ENCODE assay signal across 8 cellular contexts in the genomic region with DNA sequence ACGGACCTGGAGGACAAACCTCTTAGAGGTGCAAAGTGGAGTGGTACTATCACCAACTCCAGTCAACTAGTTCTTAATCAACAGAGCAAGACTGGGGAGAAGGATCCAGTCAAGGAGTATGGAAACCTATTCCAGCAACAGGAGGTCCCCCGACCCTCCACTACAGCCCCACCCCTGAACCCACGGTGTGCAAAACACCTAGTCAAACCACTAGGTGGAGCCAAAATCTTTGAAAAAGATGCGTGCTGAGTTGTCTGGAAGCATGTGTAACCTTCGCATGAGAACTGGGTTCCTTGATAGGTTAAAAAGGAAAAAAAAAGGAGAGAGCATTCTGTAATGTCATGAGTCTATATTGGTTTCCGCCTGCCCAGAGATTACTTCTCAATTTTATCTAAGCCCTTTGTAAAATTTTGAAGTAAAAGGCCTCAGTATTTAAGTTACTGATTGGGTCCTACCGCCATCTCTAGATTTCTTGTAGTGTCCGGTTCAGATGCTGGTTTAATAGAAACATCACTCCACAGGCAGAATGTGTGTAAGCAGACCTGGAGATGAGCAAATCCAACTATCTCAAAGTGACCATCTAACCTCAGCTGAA.
DNase-seq lines count a peak whose midpoint lies in the region; ATAC-seq and TF ChIP-seq lines count a peak whose summit lies in the region.

No MANE protein-coding gene starts in this region.

- peak; percentile 25 for DNase-seq in NCI-H1436 (lab: John Stamatoyannopoulos, UW)
- DNase-seq in NCI-H1436 treated with DMSO at 0.1 percent for 48 hours (lab: John Stamatoyannopoulos, UW): no peak
- DNase-seq in SK-MEL-5 (ENCODE audit: low read depth, low spot score): peak; percentile 89
- peak; percentile 22 to 28 for DNase-seq in fibroblast of lung (ENCODE audit: low read depth in 2 of 2)
- no peak for DNase-seq in sciatic nerve (ENCODE audit: low spot score)
- no peak for DNase-seq in T-helper 2 cell treated with Interferon-gamma antibody and Interleukin-4, amounts not matched to agents 5 μg/mL and 100 μg/mL, for 36 hours (ENCODE audit: low spot score)

- H3K27me3 ChIP-seq in KMS-11 (ENCODE audit: insufficient read depth, low read depth) (no peaks in the 10 kb centered on the region), fibroblast of lung (ENCODE audit: control insufficient read depth, insufficient read depth, low read length) (no peaks in the 10 kb centered on the region)

- no peak overlapping the region for H3K27ac ChIP-seq in KMS-11
- no peak overlapping the region for H3K27ac ChIP-seq in fibroblast of lung (ENCODE audit: insufficient read depth, low read length)

- no peak overlapping the region for H3K4me2 ChIP-seq in KMS-11
- no peak overlapping the region for H3K4me2 ChIP-seq in fibroblast of lung (ENCODE audit: extremely low read depth, insufficient read depth, low read length)

- H3K4me1 ChIP-seq in KMS-11 (ENCODE audit: low read depth, poor library complexity, severe bottlenecking) (no peaks in the 10 kb centered on the region), fibroblast of lung (ENCODE audit: control insufficient read depth, extremely low read depth, insufficient read depth, low read length) (peaks cover 2% of the 10 kb centered on the region)

- H4K20me1 ChIP-seq in KMS-11 (ENCODE audit: insufficient read depth) (no peaks in the 10 kb centered on the region), fibroblast of lung (ENCODE audit: control insufficient read depth, extremely low read depth, insufficient read depth, low read length) (no peaks in the 10 kb centered on the region)

- H3K9ac ChIP-seq in KMS-11 (no peak overlapping the region), fibroblast of lung (ENCODE audit: insufficient read depth, low read length) (no peak overlapping the region)

- TF ChIP-seq CTCF in KMS-11 (conservative IDR thresholded peaks at IDR 0.05; ENCODE audit: low read depth, low read length): peak; percentile 57
- TF ChIP-seq CTCF in fibroblast of lung (conservative IDR thresholded peaks at IDR 0.05 in 1 of 2, IDR thresholded peaks at IDR 0.05 in 1 of 2; ENCODE audit: low read depth in 1 of 2, low read length in 2 of 2): peak; percentile 23 to 39

- no peaks in the 10 kb centered on the region for H3K4me1 Mint-ChIP-seq in T-helper 2 cell treated with Interferon-gamma antibody and Interleukin-4, amounts not matched to agents 5 μg/mL and 100 μg/mL, for 36 hours (ENCODE audit: low read depth)

- H3K9me3 Mint-ChIP-seq in T-helper 2 cell treated with Interferon-gamma antibody and Interleukin-4, amounts not matched to agents 5 μg/mL and 100 μg/mL, for 36 hours: no peaks in the 10 kb centered on the region

- no peak overlapping the region for H2AFZ ChIP-seq in KMS-11 (ENCODE audit: low read depth)
- H2AFZ ChIP-seq in fibroblast of lung (ENCODE audit: low read length): no peak overlapping the region

- no peaks in the 10 kb centered on the region for H3K36me3 ChIP-seq in KMS-11 (ENCODE audit: insufficient read depth)
- no peaks in the 10 kb centered on the region for H3K36me3 ChIP-seq in fibroblast of lung (ENCODE audit: control insufficient read depth, insufficient read depth, low read length)

- H3K36me3 Mint-ChIP-seq in T-helper 2 cell treated with Interferon-gamma antibody and Interleukin-4, amounts not matched to agents 5 μg/mL and 100 μg/mL, for 36 hours (ENCODE audit: low read depth): no peaks in the 10 kb centered on the region

- no peaks in the 10 kb centered on the region for H3K79me2 ChIP-seq in KMS-11 (ENCODE audit: insufficient read depth, low read depth)
- H3K79me2 ChIP-seq in fibroblast of lung (ENCODE audit: control insufficient read depth, insufficient read depth, low read length): no peaks in the 10 kb centered on the region

- H3K9me3 ChIP-seq in fibroblast of lung (ENCODE audit: control insufficient read depth, insufficient read depth, low read depth, low read length): no peaks in the 10 kb centered on the region

- ATAC-seq in GM19468 (IDR thresholded peaks at IDR 0.05; ENCODE audit: extremely low read depth, unreplicated experiment): peak; percentile 75
- ATAC-seq in sciatic nerve: peak; percentile 68

- H3K4me3 Mint-ChIP-seq in T-helper 2 cell treated with Interferon-gamma antibody and Interleukin-4, amounts not matched to agents 5 μg/mL and 100 μg/mL, for 36 hours: no peak overlapping the region

- H3K4me3 ChIP-seq in KMS-11 (IDR thresholded peaks at IDR 0.05; ENCODE audit: insufficient read depth, low read depth, low read length) (no peak overlapping the region), fibroblast of lung (replicated peaks in 1 of 4; ENCODE audit: control extremely low read depth in 1 of 4, insufficient read depth in 1 of 4, low read depth in 3 of 4, low read length in 4 of 4) (no peak overlapping the region)

- H3K27me3 Mint-ChIP-seq in T-helper 2 cell treated with Interferon-gamma antibody and Interleukin-4, amounts not matched to agents 5 μg/mL and 100 μg/mL, for 36 hours (ENCODE audit: low read depth): peaks cover 16% of the 10 kb centered on the region

- in situ Hi-C loops in SK-MEL-5 (cut with HindIII; ENCODE audit: low pct_unique_long_range_greater_than_20kb, low sequenced_read_pairs): no loop called here

- intact Hi-C loops in sciatic nerve (cut with DNase I): no loop called here

- no peak overlapping the region for H3K27ac Mint-ChIP-seq in T-helper 2 cell treated with Interferon-gamma antibody and Interleukin-4, amounts not matched to agents 5 μg/mL and 100 μg/mL, for 36 hours

Comparison
In these comparisons a context has a peak if more than half of its experiments do, and no peak if none do; other contexts are left out.
1. DNase-seq: peak in NCI-H1436 (single experiment), SK-MEL-5 (single experiment) and fibroblast of lung (2 of 2); none in NCI-H1436 treated with DMSO at 0.1 percent for 48 hours (single experiment), sciatic nerve (single experiment) and T-helper 2 cell treated with Interferon-gamma antibody and Interleukin-4, amounts not matched to agents 5 μg/mL and 100 μg/mL, for 36 hours (single experiment).